ENCODE assay signal across 23 cellular contexts in the genomic region with DNA sequence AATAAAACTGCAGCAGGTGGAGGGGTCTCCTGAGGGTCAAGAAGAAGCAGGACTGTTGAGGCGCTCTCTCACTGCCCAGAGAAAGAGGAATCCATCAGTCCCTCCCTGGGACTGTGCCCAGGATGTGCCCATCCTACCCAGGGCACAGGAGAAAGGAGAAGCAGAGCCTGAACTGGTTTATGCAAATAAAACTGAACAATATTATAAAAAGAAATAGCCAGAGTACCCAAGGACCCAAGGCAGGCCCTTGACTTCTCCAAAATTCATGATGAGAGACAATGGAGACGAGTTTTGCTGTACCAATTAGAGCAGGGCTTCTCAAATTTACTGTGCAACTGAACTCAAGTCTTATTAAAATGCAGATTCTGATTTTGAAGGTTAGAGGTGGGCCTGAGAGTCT.
"Had no signal": no experiment of that assay in that cellular context is flagged by ENCODE, and none has a peak within 500 bp of the region (broad histone marks: within the 10 kb centered on the region; RNA-seq: fewer than 3 reads in every experiment).

No MANE protein-coding gene starts in this region.

- H3K4me3 ChIP-seq: colonic mucosa, coronary artery, dorsolateral prefrontal cortex, esophagus squamous epithelium, gastrocnemius medialis, gastroesophageal sphincter, heart left ventricle, heart right ventricle had no signal

- H3K9me3 ChIP-seq: colonic mucosa, esophagus squamous epithelium, gastrocnemius medialis, gastroesophageal sphincter, heart left ventricle, heart right ventricle had no signal

- H3K27ac ChIP-seq: colonic mucosa, coronary artery, dorsolateral prefrontal cortex, epithelial cell of prostate, esophagus squamous epithelium, foreskin keratinocyte, gastrocnemius medialis, gastroesophageal sphincter, heart left ventricle, heart right ventricle had no signal

- H3K27me3 ChIP-seq: colonic mucosa, esophagus squamous epithelium, foreskin keratinocyte, gastrocnemius medialis, gastroesophageal sphincter had no signal

- H3K4me1 ChIP-seq: colonic mucosa, esophagus squamous epithelium, foreskin keratinocyte, gastrocnemius medialis, gastroesophageal sphincter, heart left ventricle, heart right ventricle had no signal

- DNase-seq: colonic mucosa; cortex of kidney; dermis blood vessel endothelial cell; dorsolateral prefrontal cortex; effector CD4-positive, alpha-beta T cell; effector CD8-positive, alpha-beta T cell; effector memory CD4-positive, alpha-beta T cell; effector memory CD8-positive, alpha-beta T cell; endodermal cell; erythroblast; esophagus squamous epithelium; foreskin fibroblast; foreskin keratinocyte; foreskin melanocyte; gastrocnemius medialis; glutamatergic neuron; head of caudate nucleus; heart left ventricle; heart right ventricle had no signal

- H3K36me3 ChIP-seq: colonic mucosa, esophagus squamous epithelium, gastrocnemius medialis, gastroesophageal sphincter, heart left ventricle, heart right ventricle had no signal

- ATAC-seq: effector memory CD8-positive, alpha-beta T cell; esophagus mucosa; foreskin keratinocyte; gastrocnemius medialis; gastroesophageal sphincter; heart left ventricle; heart right ventricle had no signal
